ENCODE assay signal across 14 cellular contexts in the genomic region with DNA sequence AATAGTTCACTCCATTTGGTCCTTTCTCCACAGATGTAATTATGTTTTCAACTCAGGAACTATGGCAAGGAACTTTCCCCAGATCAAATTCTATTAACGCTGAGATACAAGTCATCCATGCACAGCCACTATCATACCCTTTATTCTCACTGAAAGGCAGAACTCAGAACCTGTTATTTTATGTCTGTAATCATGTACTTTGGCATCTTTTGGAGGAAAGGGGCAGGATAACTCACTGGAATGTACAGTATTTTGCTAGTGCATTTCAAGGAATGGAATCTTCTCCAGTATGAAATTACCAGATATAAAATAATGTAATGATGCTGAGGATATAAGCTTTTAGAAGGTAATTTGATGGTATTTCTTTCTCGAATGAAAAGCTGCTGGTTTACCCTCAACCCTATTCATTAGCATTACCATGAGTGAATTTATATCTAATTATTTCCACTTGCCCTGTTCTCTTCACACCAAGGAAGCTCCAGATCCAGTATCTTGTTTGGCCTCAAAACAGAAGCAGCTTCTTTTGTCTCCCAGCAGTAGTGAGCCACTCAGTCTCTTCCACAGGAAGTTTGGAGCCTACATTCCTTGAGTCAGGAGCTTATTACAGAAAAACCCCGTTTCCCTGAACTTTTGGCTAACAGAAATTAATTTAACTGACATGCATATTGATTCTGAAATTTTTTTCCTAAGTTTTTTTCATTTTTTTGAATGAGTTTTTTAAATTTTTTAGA. TPM values are rescaled to one million over a fixed set of nuclear protein-coding genes. Genes with fewer than 3 reads are reported as not detected.
DNase-seq lines count a peak whose midpoint lies in the region; ATAC-seq and TF ChIP-seq lines count a peak whose summit lies in the region.
"Had no signal": no experiment of that assay in that cellular context is flagged by ENCODE, and none has a peak within 500 bp of the region (broad histone marks: within the 10 kb centered on the region; RNA-seq: fewer than 3 reads in every experiment).

No MANE protein-coding gene starts in this region.

- ATAC-seq in left ventricle myocardium superior (no peak), memory B cell (ENCODE audit: low read depth) (no peak), HG03457 (IDR thresholded peaks at IDR 0.05; ENCODE audit: unreplicated experiment) (no peak)

- H3K27me3 Mint-ChIP-seq in activated naive CD8-positive, alpha-beta T cell, result no peaks in the 10 kb centered on the region
- H3K27me3 Mint-ChIP-seq in memory B cell, result no peaks in the 10 kb centered on the region
- H3K27me3 Mint-ChIP-seq: progenitor cell of endocrine pancreas had no signal

- peaks cover 39% of the 10 kb centered on the region for H3K36me3 ChIP-seq in left ventricle myocardium inferior

- peaks cover 45% of the 10 kb centered on the region for H3K4me1 ChIP-seq in left ventricle myocardium inferior

- no peak overlapping the region for H3K4me3 Mint-ChIP-seq in activated naive CD8-positive, alpha-beta T cell
- no peak overlapping the region for H3K4me3 Mint-ChIP-seq in memory B cell

- intact Hi-C loops in left ventricle myocardium inferior (cut with micrococcal nuclease) (no loop called here), left ventricle myocardium superior (cut with micrococcal nuclease) (no loop called here)

- H3K27ac ChIP-seq in left ventricle myocardium inferior (replicated peaks), result peak overlapping the region; percentile 65

- peaks cover 10% of the 10 kb centered on the region for H3K36me3 Mint-ChIP-seq in activated naive CD8-positive, alpha-beta T cell
- H3K36me3 Mint-ChIP-seq in memory B cell, result peaks cover 30% of the 10 kb centered on the region

- peak overlapping the region; percentile 72 for H3K27ac Mint-ChIP-seq in activated naive CD8-positive, alpha-beta T cell
- H3K27ac Mint-ChIP-seq in memory B cell, result peak overlapping the region; percentile 7
- H3K27ac Mint-ChIP-seq: progenitor cell of endocrine pancreas had no signal

- no peaks in the 10 kb centered on the region for H3K27me3 ChIP-seq in left ventricle myocardium inferior (ENCODE audit: low read depth)

- peaks cover 46% of the 10 kb centered on the region for H3K4me1 Mint-ChIP-seq in activated naive CD8-positive, alpha-beta T cell (ENCODE audit: low read depth)
- peaks cover 25% of the 10 kb centered on the region for H3K4me1 Mint-ChIP-seq in memory B cell

- H3K9me3 Mint-ChIP-seq in activated naive CD8-positive, alpha-beta T cell (ENCODE audit: low read depth), result no peaks in the 10 kb centered on the region
- H3K9me3 Mint-ChIP-seq in memory B cell, result no peaks in the 10 kb centered on the region

- no peaks in the 10 kb centered on the region for H3K9me3 ChIP-seq in left ventricle myocardium inferior (replicated peaks)

- H3K4me3 ChIP-seq in left ventricle myocardium inferior, result no peak overlapping the region

- no peak for TF ChIP-seq CTCF in left ventricle myocardium inferior (IDR thresholded peaks at IDR 0.05; ENCODE audit: borderline replicate concordance)

- no peak for DNase-seq in left ventricle myocardium inferior
- no peak for DNase-seq in left ventricle myocardium superior
- DNase-seq in memory B cell (ENCODE audit: low spot score in 2 of 2), result no peak
- DNase-seq in amniotic stem cell (lab: John Stamatoyannopoulos, UW), result no peak
- no peak for DNase-seq in NCI-H1436 (lab: John Stamatoyannopoulos, UW)
- no peak for DNase-seq in NOMO-1 treated with dmso at 0.1 percent for 144 hours (lab: John Stamatoyannopoulos, UW; ENCODE audit: unreplicated experiment)
- DNase-seq: DMS53, erythroblast had no signal

RNA-seq across cellular contexts. Expression of a gene that starts 10.0 kb away (rescaled TPM):
- total RNA-seq in left ventricle myocardium inferior, result 0.36 TPM
- total RNA-seq in left ventricle myocardium superior, result not detected
- total RNA-seq: bronchial epithelial cell, lung microvascular endothelial cell, ureter had no signal

RNA-seq across cellular contexts. Expression of a gene that starts 27.9 kb away (rescaled TPM):
- total RNA-seq in left ventricle myocardium inferior (53.1 TPM), left ventricle myocardium superior (56.1 TPM)

RNA-seq across cellular contexts. Expression of a gene that starts 33.7 kb away (rescaled TPM):
- total RNA-seq in left ventricle myocardium inferior (27.4 TPM), left ventricle myocardium superior (30.1 TPM)

RNA-seq across cellular contexts. Expression of a gene that starts 38.3 kb away (rescaled TPM):
- 530 TPM for total RNA-seq in left ventricle myocardium inferior
- total RNA-seq in left ventricle myocardium superior, result 557 TPM
